1 cellular context compared by ENCODE assay signal in the genomic region with DNA sequence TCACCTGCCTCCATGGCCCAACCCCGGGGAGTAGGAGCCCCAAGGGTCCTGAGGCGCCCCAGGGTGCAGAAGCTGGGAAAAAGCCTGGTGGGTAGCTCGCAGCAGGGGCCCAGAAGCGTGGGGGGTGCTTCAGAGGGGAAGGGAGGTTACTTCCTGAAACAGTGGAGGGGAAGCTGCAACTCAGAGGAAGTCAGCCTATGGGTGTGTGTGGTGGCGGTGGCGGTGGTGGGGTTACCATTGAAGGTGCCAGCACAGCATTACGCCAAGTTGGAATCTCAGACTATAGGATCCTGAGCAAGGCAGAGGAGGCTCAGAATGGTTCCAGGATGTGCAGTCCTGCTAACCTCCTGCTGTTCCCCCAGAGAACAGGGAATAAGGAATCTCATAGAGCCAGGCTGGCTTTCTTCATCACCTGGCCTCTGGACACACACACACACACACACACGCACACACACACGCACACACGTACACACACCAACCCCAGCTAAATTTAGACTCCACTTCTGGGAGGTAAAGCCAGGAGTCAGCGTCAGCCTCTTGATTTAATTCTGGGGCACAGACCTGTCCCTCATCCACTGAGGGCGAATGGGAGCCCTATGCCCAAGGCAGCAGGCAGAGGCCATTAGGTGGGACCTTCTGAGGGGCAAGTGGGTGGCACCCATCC.
TF ChIP-seq lines count a peak whose summit lies in the region.

No MANE protein-coding gene starts in this region.

TF ChIP-seq in K562, 482 proteins besides CTCF, POLR2A, EP300 and RAD21 (continues in another document):
- TF ChIP-seq, protein P1, sequence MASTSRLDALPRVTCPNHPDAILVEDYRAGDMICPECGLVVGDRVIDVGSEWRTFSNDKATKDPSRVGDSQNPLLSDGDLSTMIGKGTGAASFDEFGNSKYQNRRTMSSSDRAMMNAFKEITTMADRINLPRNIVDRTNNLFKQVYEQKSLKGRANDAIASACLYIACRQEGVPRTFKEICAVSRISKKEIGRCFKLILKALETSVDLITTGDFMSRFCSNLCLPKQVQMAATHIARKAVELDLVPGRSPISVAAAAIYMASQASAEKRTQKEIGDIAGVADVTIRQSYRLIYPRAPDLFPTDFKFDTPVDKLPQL (IDR thresholded peaks at IDR 0.05; ENCODE audit: extremely low read depth, insufficient read length): no peak
- TF ChIP-seq MAZ (CRISPR knock-in tag; conservative IDR thresholded peaks at IDR 0.05 in 1 of 2, IDR thresholded peaks at IDR 0.05 in 1 of 2) (no peak), ZNF696 (CRISPR knock-in tag; conservative IDR thresholded peaks at IDR 0.05) (no peak), TCF7 (IDR thresholded peaks at IDR 0.05; ENCODE audit: borderline replicate concordance) (no peak), MEF2D (tag; conservative IDR thresholded peaks at IDR 0.05; ENCODE audit: low read depth) (0 out of 2 replicates have a peak, but pooled peaks have one; percentile 47), MXI1 (IDR thresholded peaks at IDR 0.05; ENCODE audit: low read depth, low read length) (no peak), JUN (IDR thresholded peaks at IDR 0.05; ENCODE audit: borderline replicate concordance, low read depth, low read length) (no peak), JUN (CRISPR knock-in tag; IDR thresholded peaks at IDR 0.05; ENCODE audit: borderline replicate concordance) (peak; percentile 62; the same call in 1 of the 2 replicates), L3MBTL2 (IDR thresholded peaks at IDR 0.05) (0 out of 2 replicates have a peak, but pooled peaks have one; percentile 5), IFI16 (CRISPR knock-in tag; IDR thresholded peaks at IDR 0.05) (no peak), CHD1 (IDR thresholded peaks at IDR 0.05; ENCODE audit: low read length) (peak; percentile 50), LARP7 (IDR thresholded peaks at IDR 0.05) (0 out of 2 replicates have a peak, but pooled peaks have one; percentile 59), COPS2 (conservative IDR thresholded peaks at IDR 0.05) (no peak), BCOR (IDR thresholded peaks at IDR 0.05) (no peak), JUND (IDR thresholded peaks at IDR 0.05; ENCODE audit: borderline replicate concordance, low read depth, low read length) (0 out of 2 replicates have a peak, but pooled peaks have one; percentile 2), JUND (tag; IDR thresholded peaks at IDR 0.05; ENCODE audit: borderline replicate concordance, low read depth, low read length) (no peak; the same call in 2 of the 3 replicates), CBFB (CRISPR knock-in tag; IDR thresholded peaks at IDR 0.05) (no peak), FOXK2 (conservative IDR thresholded peaks at IDR 0.05 in 1 of 2, IDR thresholded peaks at IDR 0.05 in 1 of 2; ENCODE audit: low read depth in 2 of 2) (0 out of 4 replicates have a peak, but pooled peaks of 1 of the 2 experiments have one; percentile 22), ZBTB7A (IDR thresholded peaks at IDR 0.05; ENCODE audit: borderline replicate concordance, control insufficient read depth, low read depth, low read length) (peak; percentile 77), TEAD4 (IDR thresholded peaks at IDR 0.05; ENCODE audit: low read length) (no peak), TEAD4 (CRISPR knock-in tag; IDR thresholded peaks at IDR 0.05; ENCODE audit: borderline replicate concordance) (no peak), GTF2E2 (tag; IDR thresholded peaks at IDR 0.05) (no peak), RUNX1 (IDR thresholded peaks at IDR 0.05; ENCODE audit: low read depth) (0 out of 2 replicates have a peak, but pooled peaks have one; percentile 34), MAFG (tag; conservative IDR thresholded peaks at IDR 0.05) (no peak), ZKSCAN1 (IDR thresholded peaks at IDR 0.05; ENCODE audit: low read depth, low read length) (no peak), SNIP1 (IDR thresholded peaks at IDR 0.05; ENCODE audit: low read depth) (no peak), TEAD2 (tag; IDR thresholded peaks at IDR 0.05) (no peak), LEF1 (IDR thresholded peaks at IDR 0.05) (no peak)
- TF ChIP-seq, protein P2, sequence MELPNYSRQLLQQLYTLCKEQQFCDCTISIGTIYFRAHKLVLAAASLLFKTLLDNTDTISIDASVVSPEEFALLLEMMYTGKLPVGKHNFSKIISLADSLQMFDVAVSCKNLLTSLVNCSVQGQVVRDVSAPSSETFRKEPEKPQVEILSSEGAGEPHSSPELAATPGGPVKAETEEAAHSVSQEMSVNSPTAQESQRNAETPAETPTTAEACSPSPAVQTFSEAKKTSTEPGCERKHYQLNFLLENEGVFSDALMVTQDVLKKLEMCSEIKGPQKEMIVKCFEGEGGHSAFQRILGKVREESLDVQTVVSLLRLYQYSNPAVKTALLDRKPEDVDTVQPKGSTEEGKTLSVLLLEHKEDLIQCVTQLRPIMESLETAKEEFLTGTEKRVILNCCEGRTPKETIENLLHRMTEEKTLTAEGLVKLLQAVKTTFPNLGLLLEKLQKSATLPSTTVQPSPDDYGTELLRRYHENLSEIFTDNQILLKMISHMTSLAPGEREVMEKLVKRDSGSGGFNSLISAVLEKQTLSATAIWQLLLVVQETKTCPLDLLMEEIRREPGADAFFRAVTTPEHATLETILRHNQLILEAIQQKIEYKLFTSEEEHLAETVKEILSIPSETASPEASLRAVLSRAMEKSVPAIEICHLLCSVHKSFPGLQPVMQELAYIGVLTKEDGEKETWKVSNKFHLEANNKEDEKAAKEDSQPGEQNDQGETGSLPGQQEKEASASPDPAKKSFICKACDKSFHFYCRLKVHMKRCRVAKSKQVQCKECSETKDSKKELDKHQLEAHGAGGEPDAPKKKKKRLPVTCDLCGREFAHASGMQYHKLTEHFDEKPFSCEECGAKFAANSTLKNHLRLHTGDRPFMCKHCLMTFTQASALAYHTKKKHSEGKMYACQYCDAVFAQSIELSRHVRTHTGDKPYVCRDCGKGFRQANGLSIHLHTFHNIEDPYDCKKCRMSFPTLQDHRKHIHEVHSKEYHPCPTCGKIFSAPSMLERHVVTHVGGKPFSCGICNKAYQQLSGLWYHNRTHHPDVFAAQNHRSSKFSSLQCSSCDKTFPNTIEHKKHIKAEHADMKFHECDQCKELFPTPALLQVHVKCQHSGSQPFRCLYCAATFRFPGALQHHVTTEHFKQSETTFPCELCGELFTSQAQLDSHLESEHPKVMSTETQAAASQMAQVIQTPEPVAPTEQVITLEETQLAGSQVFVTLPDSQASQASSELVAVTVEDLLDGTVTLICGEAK (IDR thresholded peaks at IDR 0.05): 0 out of 2 replicates have a peak, but pooled peaks have one; percentile 16
- TF ChIP-seq, protein P2 (CRISPR knock-in tag; IDR thresholded peaks at IDR 0.05): no peak
- TF ChIP-seq, protein P3, sequence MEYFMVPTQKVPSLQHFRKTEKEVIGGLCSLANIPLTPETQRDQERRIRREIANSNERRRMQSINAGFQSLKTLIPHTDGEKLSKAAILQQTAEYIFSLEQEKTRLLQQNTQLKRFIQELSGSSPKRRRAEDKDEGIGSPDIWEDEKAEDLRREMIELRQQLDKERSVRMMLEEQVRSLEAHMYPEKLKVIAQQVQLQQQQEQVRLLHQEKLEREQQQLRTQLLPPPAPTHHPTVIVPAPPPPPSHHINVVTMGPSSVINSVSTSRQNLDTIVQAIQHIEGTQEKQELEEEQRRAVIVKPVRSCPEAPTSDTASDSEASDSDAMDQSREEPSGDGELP (CRISPR knock-in tag; IDR thresholded peaks at IDR 0.05; ENCODE audit: borderline replicate concordance): 0 out of 2 replicates have a peak, but pooled peaks have one; percentile 22
- TF ChIP-seq, protein P4, sequence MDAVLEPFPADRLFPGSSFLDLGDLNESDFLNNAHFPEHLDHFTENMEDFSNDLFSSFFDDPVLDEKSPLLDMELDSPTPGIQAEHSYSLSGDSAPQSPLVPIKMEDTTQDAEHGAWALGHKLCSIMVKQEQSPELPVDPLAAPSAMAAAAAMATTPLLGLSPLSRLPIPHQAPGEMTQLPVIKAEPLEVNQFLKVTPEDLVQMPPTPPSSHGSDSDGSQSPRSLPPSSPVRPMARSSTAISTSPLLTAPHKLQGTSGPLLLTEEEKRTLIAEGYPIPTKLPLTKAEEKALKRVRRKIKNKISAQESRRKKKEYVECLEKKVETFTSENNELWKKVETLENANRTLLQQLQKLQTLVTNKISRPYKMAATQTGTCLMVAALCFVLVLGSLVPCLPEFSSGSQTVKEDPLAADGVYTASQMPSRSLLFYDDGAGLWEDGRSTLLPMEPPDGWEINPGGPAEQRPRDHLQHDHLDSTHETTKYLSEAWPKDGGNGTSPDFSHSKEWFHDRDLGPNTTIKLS (IDR thresholded peaks at IDR 0.05; ENCODE audit: borderline replicate concordance, low read depth): 0 out of 2 replicates have a peak, but pooled peaks have one; percentile 20
- TF ChIP-seq, protein P5, sequence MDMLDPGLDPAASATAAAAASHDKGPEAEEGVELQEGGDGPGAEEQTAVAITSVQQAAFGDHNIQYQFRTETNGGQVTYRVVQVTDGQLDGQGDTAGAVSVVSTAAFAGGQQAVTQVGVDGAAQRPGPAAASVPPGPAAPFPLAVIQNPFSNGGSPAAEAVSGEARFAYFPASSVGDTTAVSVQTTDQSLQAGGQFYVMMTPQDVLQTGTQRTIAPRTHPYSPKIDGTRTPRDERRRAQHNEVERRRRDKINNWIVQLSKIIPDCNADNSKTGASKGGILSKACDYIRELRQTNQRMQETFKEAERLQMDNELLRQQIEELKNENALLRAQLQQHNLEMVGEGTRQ (CRISPR knock-in tag; IDR thresholded peaks at IDR 0.05): no peak
- TF ChIP-seq, protein P6, sequence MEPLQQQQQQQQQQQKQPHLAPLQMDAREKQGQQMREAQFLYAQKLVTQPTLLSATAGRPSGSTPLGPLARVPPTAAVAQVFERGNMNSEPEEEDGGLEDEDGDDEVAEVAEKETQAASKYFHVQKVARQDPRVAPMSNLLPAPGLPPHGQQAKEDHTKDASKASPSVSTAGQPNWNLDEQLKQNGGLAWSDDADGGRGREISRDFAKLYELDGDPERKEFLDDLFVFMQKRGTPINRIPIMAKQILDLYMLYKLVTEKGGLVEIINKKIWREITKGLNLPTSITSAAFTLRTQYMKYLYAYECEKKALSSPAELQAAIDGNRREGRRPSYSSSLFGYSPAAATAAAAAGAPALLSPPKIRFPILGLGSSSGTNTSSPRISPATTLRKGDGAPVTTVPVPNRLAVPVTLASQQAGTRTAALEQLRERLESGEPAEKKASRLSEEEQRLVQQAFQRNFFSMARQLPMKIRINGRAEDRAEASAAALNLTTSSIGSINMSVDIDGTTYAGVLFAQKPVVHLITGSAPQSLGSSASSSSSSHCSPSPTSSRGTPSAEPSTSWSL (CRISPR knock-in tag; IDR thresholded peaks at IDR 0.05; ENCODE audit: borderline replicate concordance): no peak
- TF ChIP-seq, protein P7, sequence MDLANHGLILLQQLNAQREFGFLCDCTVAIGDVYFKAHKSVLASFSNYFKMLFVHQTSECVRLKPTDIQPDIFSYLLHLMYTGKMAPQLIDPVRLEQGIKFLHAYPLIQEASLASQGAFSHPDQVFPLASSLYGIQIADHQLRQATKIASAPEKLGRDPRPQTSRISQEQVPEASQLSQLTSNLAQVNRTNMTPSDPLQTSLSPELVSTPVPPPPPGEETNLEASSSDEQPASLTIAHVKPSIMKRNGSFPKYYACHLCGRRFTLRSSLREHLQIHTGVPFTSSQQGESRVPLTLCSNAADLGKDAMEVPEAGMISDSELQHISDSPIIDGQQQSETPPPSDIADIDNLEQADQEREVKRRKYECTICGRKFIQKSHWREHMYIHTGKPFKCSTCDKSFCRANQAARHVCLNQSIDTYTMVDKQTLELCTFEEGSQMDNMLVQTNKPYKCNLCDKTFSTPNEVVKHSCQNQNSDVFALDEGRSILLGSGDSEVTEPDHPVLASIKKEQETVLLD (IDR thresholded peaks at IDR 0.05): 0 out of 2 replicates have a peak, but pooled peaks have one; percentile 28
- TF ChIP-seq, protein P8, sequence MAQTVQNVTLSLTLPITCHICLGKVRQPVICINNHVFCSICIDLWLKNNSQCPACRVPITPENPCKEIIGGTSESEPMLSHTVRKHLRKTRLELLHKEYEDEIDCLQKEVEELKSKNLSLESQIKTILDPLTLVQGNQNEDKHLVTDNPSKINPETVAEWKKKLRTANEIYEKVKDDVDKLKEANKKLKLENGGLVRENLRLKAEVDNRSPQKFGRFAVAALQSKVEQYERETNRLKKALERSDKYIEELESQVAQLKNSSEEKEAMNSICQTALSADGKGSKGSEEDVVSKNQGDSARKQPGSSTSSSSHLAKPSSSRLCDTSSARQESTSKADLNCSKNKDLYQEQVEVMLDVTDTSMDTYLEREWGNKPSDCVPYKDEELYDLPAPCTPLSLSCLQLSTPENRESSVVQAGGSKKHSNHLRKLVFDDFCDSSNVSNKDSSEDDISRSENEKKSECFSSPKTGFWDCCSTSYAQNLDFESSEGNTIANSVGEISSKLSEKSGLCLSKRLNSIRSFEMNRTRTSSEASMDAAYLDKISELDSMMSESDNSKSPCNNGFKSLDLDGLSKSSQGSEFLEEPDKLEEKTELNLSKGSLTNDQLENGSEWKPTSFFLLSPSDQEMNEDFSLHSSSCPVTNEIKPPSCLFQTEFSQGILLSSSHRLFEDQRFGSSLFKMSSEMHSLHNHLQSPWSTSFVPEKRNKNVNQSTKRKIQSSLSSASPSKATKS (CRISPR knock-in tag; IDR thresholded peaks at IDR 0.05): no peak
- TF ChIP-seq, protein P9, sequence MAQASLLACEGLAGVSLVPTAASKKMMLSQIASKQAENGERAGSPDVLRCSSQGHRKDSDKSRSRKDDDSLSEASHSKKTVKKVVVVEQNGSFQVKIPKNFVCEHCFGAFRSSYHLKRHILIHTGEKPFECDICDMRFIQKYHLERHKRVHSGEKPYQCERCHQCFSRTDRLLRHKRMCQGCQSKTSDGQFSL (CRISPR knock-in tag; IDR thresholded peaks at IDR 0.05): peak; percentile 93
- TF ChIP-seq, protein P9 (tag; IDR thresholded peaks at IDR 0.05): peak in 1 of 2 experiments; percentile 87; a peak in 2 of 4 replicates
